ENCODE assay signal across 27 cellular contexts in genomic region chr5:89004379-89004778, GRCh38.
DNase-seq lines count a peak whose midpoint lies in the region; ATAC-seq and TF ChIP-seq lines count a peak whose summit lies in the region.
"Had no signal": no experiment of that assay in that cellular context is flagged by ENCODE, and none has a peak within 500 bp of the region (broad histone marks: within the 10 kb centered on the region; RNA-seq: fewer than 3 reads in every experiment).

No MANE protein-coding gene starts in this region.

- intact Hi-C loops in left colon (cut with DNase I, micrococcal nuclease), result no loop called here
- intact Hi-C loops in mucosa of descending colon (cut with DNase I, micrococcal nuclease), result no loop called here

- H3K4me1 ChIP-seq in mucosa of descending colon (ENCODE audit: low read depth), result no peaks in the 10 kb centered on the region
- H3K4me1 ChIP-seq: A549; BE2C; BLaER1; BLaER1 treated with 17β-estradiol and CSF1 and Interleukin-3, amounts not matched to agents 10 nM and 100 nM; Caco-2 had no signal

- ATAC-seq in left colon (peak; percentile 88), mucosa of descending colon (peak; percentile 31)
- ATAC-seq: A549; CD8-positive, alpha-beta T cell had no signal

- no peak for TF ChIP-seq CTCF in mucosa of descending colon (IDR thresholded peaks at IDR 0.05)

- peaks cover 5% of the 10 kb centered on the region for H3K9me3 ChIP-seq in mucosa of descending colon
- H3K9me3 ChIP-seq: A549, BE2C, Caco-2 had no signal

- no peaks in the 10 kb centered on the region for H3K36me3 ChIP-seq in mucosa of descending colon (ENCODE audit: low read depth)
- H3K36me3 ChIP-seq: BE2C; BLaER1 treated with 17β-estradiol and CSF1 and Interleukin-3, amounts not matched to agents 10 nM and 100 nM had no signal

- no peak overlapping the region for H3K4me3 ChIP-seq in mucosa of descending colon
- H3K4me3 ChIP-seq: A549; BLaER1; BLaER1 treated with 17β-estradiol and CSF1 and Interleukin-3, amounts not matched to agents 10 nM and 100 nM had no signal

- DNase-seq in left colon (no peak), mucosa of descending colon (peak in 1 of 3 donors; percentile 7)
- no peak for DNase-seq in activated CD4-positive, alpha-beta T cell treated with anti-CD3 and anti-CD28 coated beads, Interleukin-2, amount 50 U/mL, for 1 hour
- DNase-seq in activated naive CD4-positive, alpha-beta T cell treated with anti-CD3 and anti-CD28 coated beads, Interleukin-2, amount 50 U/mL, for 16 hours, result no peak
- DNase-seq: 8988T; ACHN; AML-193; BE2C; C1 segment of cervical spinal cord; Caco-2; Calu3; CD4-positive, alpha-beta memory T cell; CD4-positive, alpha-beta T cell; CD4-positive, CD25-positive, alpha-beta regulatory T cell; CD8-positive, alpha-beta memory T cell; CD8-positive, alpha-beta T cell; COR-L47; DMS 273 treated with DMSO at 0.1 percent for 48 hours; DMS153; DMS53; DMS79; DMS79 treated with DMSO at 0.1 percent for 48 hours; DND-41; EL had no signal
